ENCODE assay signal across 9 cellular contexts in the genomic region with DNA sequence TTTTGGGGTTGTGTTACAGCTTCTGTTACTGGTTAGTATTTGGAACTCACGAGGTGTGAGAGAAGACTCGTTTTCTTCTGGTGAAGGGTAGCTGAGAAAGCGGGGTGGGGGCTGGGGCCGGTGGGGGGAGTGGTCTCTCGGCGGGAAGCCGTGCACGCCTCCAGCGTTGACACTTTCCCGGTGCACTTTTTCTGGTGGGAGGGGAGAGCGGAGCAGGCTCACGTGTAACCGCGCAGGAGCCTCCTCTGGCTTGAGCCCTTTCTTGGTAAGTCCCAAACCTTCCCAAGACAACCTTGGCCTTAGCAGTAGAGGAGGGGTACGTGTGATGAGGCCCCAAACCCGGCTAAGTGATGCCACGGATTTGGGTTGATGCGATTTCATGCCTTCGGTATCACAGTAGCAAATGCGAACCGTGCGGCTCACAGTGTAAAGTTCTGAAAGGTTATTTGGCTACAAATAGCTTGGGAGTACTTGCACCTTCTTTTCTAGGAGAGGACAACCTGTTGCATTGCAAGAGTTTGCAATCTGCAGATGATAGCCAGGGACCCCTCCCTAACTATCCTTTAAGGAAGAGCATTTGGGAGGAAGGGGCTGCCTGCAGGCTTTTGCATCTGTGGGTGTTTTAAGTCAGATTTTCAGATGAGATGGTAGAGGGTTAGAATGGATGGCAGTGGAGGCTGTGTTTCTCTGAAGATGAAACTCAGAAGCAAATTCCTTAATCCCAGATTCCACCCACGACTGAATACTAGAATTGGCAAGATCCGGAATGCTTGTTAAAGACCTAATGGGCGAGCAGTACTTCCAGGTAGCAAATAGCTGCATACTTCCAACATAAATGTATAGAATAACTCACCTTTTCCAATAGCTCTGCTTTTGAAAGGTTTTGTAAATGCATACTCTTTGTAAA. TPM values are rescaled to one million over a fixed set of nuclear protein-coding genes. Genes with fewer than 3 reads are reported as not detected.
DNase-seq lines count a peak whose midpoint lies in the region; ATAC-seq and TF ChIP-seq lines count a peak whose summit lies in the region.
"Had no signal": no experiment of that assay in that cellular context is flagged by ENCODE, and none has a peak within 500 bp of the region (broad histone marks: within the 10 kb centered on the region; RNA-seq: fewer than 3 reads in every experiment).

No MANE protein-coding gene starts in this region.

- H3K4me1 Mint-ChIP-seq in CD4-positive, alpha-beta memory T cell = peaks cover 24 to 55% (median 28%) of the 10 kb centered on the region in 4 donors
- H3K4me1 Mint-ChIP-seq in T-helper 17 cell (peaks cover 46% of the 10 kb centered on the region), osteocyte (ENCODE audit: unreplicated experiment) (peaks cover 9% of the 10 kb centered on the region)

- H3K27ac ChIP-seq in CD4-positive, alpha-beta memory T cell (ENCODE audit: low read depth, low read length) = peak overlapping the region; percentile 22
- peak overlapping the region; percentile 48 to 89 (median 84) for H3K27ac ChIP-seq in heart right ventricle

- peaks cover 6 to 8% of the 10 kb centered on the region in 2 donors for H3K36me3 Mint-ChIP-seq in CD4-positive, alpha-beta memory T cell
- H3K36me3 Mint-ChIP-seq in T-helper 17 cell (ENCODE audit: low read depth) (peaks cover 8% of the 10 kb centered on the region), osteocyte (ENCODE audit: unreplicated experiment) (no peaks in the 10 kb centered on the region)

- peaks cover 23% of the 10 kb centered on the region for H3K4me1 ChIP-seq in CD4-positive, alpha-beta memory T cell (ENCODE audit: insufficient read depth, low read length)
- peaks cover 4 to 63% (median 32%) of the 10 kb centered on the region in 9 donors for H3K4me1 ChIP-seq in heart right ventricle

- peak in 3 of 5 donors; percentile 3 to 26 (median 15) for DNase-seq in CD4-positive, alpha-beta memory T cell
- DNase-seq in T-helper 17 cell = peak; percentile 7 to 41 (median 34)
- DNase-seq in heart right ventricle = no peak
- no peak for DNase-seq in osteocyte (ENCODE audit: extremely low spot score, unreplicated experiment)
- DNase-seq in GOT3 (lab: John Stamatoyannopoulos, UW) = no peak
- no peak for DNase-seq in activated CD8-positive, alpha-beta memory T cell treated with anti-CD3 and anti-CD28 coated beads, Interleukin-2, amount 50 U/mL, for 48 hours
- DNase-seq in HPDE6-E6E7 (ENCODE audit: extremely low spot score) = no peak
- DNase-seq: NCI-H2081 had no signal

- peak overlapping the region in 6 of 7 donors; percentile 71 to 93 (median 89) for H3K27ac Mint-ChIP-seq in CD4-positive, alpha-beta memory T cell
- H3K27ac Mint-ChIP-seq in T-helper 17 cell (peak overlapping the region; percentile 87), osteocyte (ENCODE audit: unreplicated experiment) (no peak overlapping the region)

- H3K27me3 Mint-ChIP-seq in CD4-positive, alpha-beta memory T cell = peaks cover 5 to 9% of the 10 kb centered on the region in 2 donors
- no peaks in the 10 kb centered on the region for H3K27me3 Mint-ChIP-seq in T-helper 17 cell
- H3K27me3 Mint-ChIP-seq in osteocyte (ENCODE audit: unreplicated experiment) = peaks cover 79% of the 10 kb centered on the region

- TF ChIP-seq CTCF in heart right ventricle (IDR thresholded peaks at IDR 0.05) = no peak
- no peak for TF ChIP-seq CTCF in osteocyte (IDR thresholded peaks at IDR 0.05)

- H3K27me3 ChIP-seq in CD4-positive, alpha-beta memory T cell (ENCODE audit: insufficient read depth, low read length) = peaks cover 4% of the 10 kb centered on the region
- H3K27me3 ChIP-seq in heart right ventricle = peaks cover 0 to 68% (median 5%) of the 10 kb centered on the region in 7 donors

- H3K4me3 ChIP-seq in CD4-positive, alpha-beta memory T cell (ENCODE audit: low read length in 2 of 2) = peak overlapping the region in 1 of 2 donors; percentile 42
- peak overlapping the region; percentile 59 to 78 (median 64) for H3K4me3 ChIP-seq in heart right ventricle

- no peaks in the 10 kb centered on the region for H3K9me3 ChIP-seq in CD4-positive, alpha-beta memory T cell (ENCODE audit: control insufficient read depth in 1 of 2, low read length in 2 of 2)
- H3K9me3 ChIP-seq in T-helper 17 cell (ENCODE audit: control insufficient read depth, low read length, poor library complexity, severe bottlenecking) (no peaks in the 10 kb centered on the region), heart right ventricle (peaks cover 0 to 3% (median 0%) of the 10 kb centered on the region in 11 donors)

- ATAC-seq in T-helper 17 cell (peak; percentile 12), heart right ventricle (peak in 7 of 8 donors; percentile 8 to 54 (median 42)), HG03139 (IDR thresholded peaks at IDR 0.05; ENCODE audit: unreplicated experiment) (no peak)

- H3K36me3 ChIP-seq in CD4-positive, alpha-beta memory T cell (ENCODE audit: insufficient read depth, low read length) = no peaks in the 10 kb centered on the region
- H3K36me3 ChIP-seq in heart right ventricle = peaks cover 0 to 3% (median 0%) of the 10 kb centered on the region in 9 donors

- 10% methylated on average over 25 of the region's 25 CpGs for WGBS in heart right ventricle, 2 donors

- H3K9me3 Mint-ChIP-seq in CD4-positive, alpha-beta memory T cell = peaks cover 0 to 5% (median 0%) of the 10 kb centered on the region in 8 donors
- H3K9me3 Mint-ChIP-seq in osteocyte (ENCODE audit: unreplicated experiment) = peaks cover 4% of the 10 kb centered on the region

- POLR2A ChIA-PET in CD4-positive, alpha-beta memory T cell (lab: Charles Lee; ENCODE audit: partially characterized antibody) = interaction anchor here (0.9 to 4.6 kb wide), 13 partner anchors 7 to 273 kb away, joined by 3 to 119 read pairs (median 4); a partner anchor contains a TSS

- H3K4me3 Mint-ChIP-seq in CD4-positive, alpha-beta memory T cell = peak overlapping the region; percentile 79 to 87 (median 84)
- H3K4me3 Mint-ChIP-seq in T-helper 17 cell (peak overlapping the region; percentile 93), osteocyte (ENCODE audit: unreplicated experiment) (peak overlapping the region; percentile 29)

- intact Hi-C loops in CD4-positive, alpha-beta memory T cell (cut with micrococcal nuclease) = loop anchor here (10.0 kb wide), 1 partner anchor 212 kb away; no protein-coding TSS in a partner anchor
- intact Hi-C loops in heart right ventricle (cut with DNase I) = loop anchor here in 1 of 10 donors (2.0 kb wide), 2 partner anchors 28 kb away; no protein-coding TSS in a partner anchor

- CTCF ChIA-PET in CD4-positive, alpha-beta memory T cell (lab: Charles Lee; ENCODE audit: partially characterized antibody) = interaction anchor here (1.3 to 6.9 kb wide), 4 partner anchors 27 to 174 kb away, joined by 3 to 109 read pairs (median 4); no protein-coding TSS in a partner anchor

RNA-seq across cellular contexts. Expression of a gene that starts 1.5 kb away (rescaled TPM):
- total RNA-seq in CD4-positive, alpha-beta memory T cell = 1 to 10 TPM; 3.5 to 3.9 TPM
- polyA plus RNA-seq in CD4-positive, alpha-beta memory T cell = 1 to 10 TPM; 3.2 to 3.7 TPM
- total RNA-seq in T-helper 17 cell (10 to 100 TPM; 20.2 to 22.5 TPM), heart right ventricle (10 to 100 TPM; 11.2 to 42.5 (median 31.3) TPM), osteocyte (0.51 and 0.65 TPM in 2 replicates)
- 1 to 10 TPM; 4.1 to 4.4 TPM for polyA plus RNA-seq in heart right ventricle

Comparison
In these comparisons a context has a peak if more than half of its experiments do, and no peak if none do; other contexts are left out.
1. DNase-seq: peak in CD4-positive, alpha-beta memory T cell (3 of 5) and T-helper 17 cell (3 of 3); none in heart right ventricle (0 of 2), osteocyte (single experiment), GOT3 (single experiment), activated CD8-positive, alpha-beta memory T cell treated with anti-CD3 and anti-CD28 coated beads, Interleukin-2, amount 50 U/mL, for 48 hours (single experiment) and HPDE6-E6E7 (single experiment).
2. H3K4me3 Mint-ChIP-seq: peak in every context shown above with its lines; median percentile 93 in T-helper 17 cell; 84 in CD4-positive, alpha-beta memory T cell; 29 in osteocyte.